In the genomic region with DNA sequence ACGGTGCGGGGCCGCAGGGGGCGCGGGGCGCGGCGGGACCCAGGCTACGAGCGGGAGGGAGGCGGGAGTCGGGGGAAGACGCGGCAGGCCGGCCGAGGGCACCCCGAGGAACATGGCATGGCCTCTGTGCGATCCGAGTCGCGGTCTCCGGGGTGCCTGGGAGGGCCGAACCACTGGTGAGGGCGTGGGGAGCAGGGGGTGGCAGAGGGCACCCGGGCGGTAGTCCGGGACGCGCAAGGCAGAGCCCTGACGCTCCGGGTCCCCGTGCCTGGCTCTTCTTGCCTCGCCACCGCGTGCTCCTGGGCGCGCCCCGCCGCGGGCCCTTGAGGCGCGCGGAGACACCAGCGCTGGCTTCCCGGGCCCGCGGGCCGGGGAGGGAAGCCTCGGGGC, we compare ENCODE assay signal across 1 cellular context.
TF ChIP-seq lines count a peak whose summit lies in the region.

No MANE protein-coding gene starts in this region.

TF ChIP-seq in GM23338, 12 proteins besides CTCF, POLR2A, EP300 and RAD21 (continued from another document):
- TF ChIP-seq REST (IDR thresholded peaks at IDR 0.05; ENCODE audit: unreplicated experiment) (no peak), JUNB (IDR thresholded peaks at IDR 0.05; ENCODE audit: unreplicated experiment) (no peak), NANOG (IDR thresholded peaks at IDR 0.05; ENCODE audit: borderline replicate concordance) (no peak), POLR2AphosphoS5 (IDR thresholded peaks at IDR 0.05; ENCODE audit: low read depth) (no peak), EZH2phosphoT487 (IDR thresholded peaks at IDR 0.05; ENCODE audit: unreplicated experiment) (no peak), EZH2 (IDR thresholded peaks at IDR 0.05; ENCODE audit: low read depth, unreplicated experiment) (no peak)
- TF ChIP-seq, protein P1, sequence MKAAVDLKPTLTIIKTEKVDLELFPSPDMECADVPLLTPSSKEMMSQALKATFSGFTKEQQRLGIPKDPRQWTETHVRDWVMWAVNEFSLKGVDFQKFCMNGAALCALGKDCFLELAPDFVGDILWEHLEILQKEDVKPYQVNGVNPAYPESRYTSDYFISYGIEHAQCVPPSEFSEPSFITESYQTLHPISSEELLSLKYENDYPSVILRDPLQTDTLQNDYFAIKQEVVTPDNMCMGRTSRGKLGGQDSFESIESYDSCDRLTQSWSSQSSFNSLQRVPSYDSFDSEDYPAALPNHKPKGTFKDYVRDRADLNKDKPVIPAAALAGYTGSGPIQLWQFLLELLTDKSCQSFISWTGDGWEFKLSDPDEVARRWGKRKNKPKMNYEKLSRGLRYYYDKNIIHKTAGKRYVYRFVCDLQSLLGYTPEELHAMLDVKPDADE (IDR thresholded peaks at IDR 0.05): no peak
TF ChIP-seq in GM23338: peak in this region for 0.
